Comparison of ENCODE assay signal across 6 cellular contexts in the genomic region with DNA sequence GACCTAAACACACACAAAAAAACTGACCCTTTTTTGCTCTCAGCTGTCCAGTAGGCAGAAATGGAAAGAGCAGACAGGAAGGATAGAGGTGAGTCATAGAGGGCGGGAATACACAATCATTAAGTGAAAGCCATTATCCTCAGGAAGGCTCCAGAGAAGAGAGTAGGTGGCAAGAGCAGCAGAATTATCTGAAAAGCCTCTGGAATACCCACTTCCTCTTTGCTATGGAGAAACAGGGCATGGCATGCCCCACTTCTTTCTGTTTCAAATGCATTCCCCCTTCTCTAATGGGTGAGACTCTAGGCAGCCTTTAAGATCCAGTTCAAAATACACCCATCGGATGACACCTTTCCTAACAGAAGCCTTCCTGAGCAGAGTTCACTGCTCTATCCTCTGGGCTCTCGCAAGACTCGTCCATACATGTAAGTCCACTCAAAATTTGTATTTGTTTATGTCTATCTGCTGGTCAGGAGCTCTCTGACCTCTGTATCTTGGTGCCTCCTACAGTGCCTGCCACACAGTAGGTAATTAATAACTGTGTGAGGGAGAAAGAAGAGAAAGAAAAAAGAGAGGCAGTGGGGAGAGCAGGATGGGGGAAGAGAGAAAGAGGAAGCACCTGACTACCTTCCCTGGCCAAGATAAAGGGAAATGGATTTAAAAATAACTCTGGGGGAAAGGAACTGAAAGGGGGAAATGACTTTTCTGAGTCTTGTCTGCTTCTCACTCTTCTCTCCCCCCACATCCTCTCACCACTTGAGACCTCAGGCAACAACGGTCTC. TPM values are rescaled to one million over a fixed set of nuclear protein-coding genes. Genes with fewer than 3 reads are reported as not detected.
DNase-seq lines count a peak whose midpoint lies in the region; ATAC-seq lines count a peak whose summit lies in the region.
"Had no signal": no experiment of that assay in that cellular context is flagged by ENCODE, and none has a peak within 500 bp of the region (broad histone marks: within the 10 kb centered on the region; RNA-seq: fewer than 3 reads in every experiment).

No MANE protein-coding gene starts in this region.

- ATAC-seq in GM19035 (IDR thresholded peaks at IDR 0.05; ENCODE audit: unreplicated experiment) (peak; percentile 63), HG03139 (IDR thresholded peaks at IDR 0.05; ENCODE audit: unreplicated experiment) (peak; percentile 46)

- peak overlapping the region; percentile 16 for H3K27ac ChIP-seq in mesenchymal stem cell (ENCODE audit: low read length, poor library complexity, severe bottlenecking)
- H3K27ac ChIP-seq: epithelial cell of prostate had no signal

- H3K4me3 ChIP-seq in mesenchymal stem cell (ENCODE audit: insufficient read depth in 1 of 2, low read depth in 1 of 2, low read length in 2 of 2) (no peak overlapping the region), HAP-1 (no peak overlapping the region)

- no peak overlapping the region for H2BK12ac ChIP-seq in mesenchymal stem cell (ENCODE audit: low read length in 2 of 2)

- H3K36me3 ChIP-seq in mesenchymal stem cell (ENCODE audit: control insufficient read depth in 1 of 2, insufficient read depth in 2 of 2, low read depth in 1 of 2, low read length in 2 of 2) (no peaks in the 10 kb centered on the region), HAP-1 (replicated peaks) (no peaks in the 10 kb centered on the region)

- DNase-seq in UCSD-AML1 (lab: John Stamatoyannopoulos, UW; ENCODE audit: unreplicated experiment) (peak; percentile 35), mesenchymal stem cell (peak; percentile 76), HAP-1 (ENCODE audit: low spot score in 2 of 2) (no peak)

- WGBS in mesenchymal stem cell, result 62% methylated on average over 3 of the region's 5 CpGs

- peak overlapping the region; percentile 61 for H4K8ac ChIP-seq in mesenchymal stem cell (ENCODE audit: low read length)

- no peak overlapping the region for H2AK5ac ChIP-seq in mesenchymal stem cell (ENCODE audit: low read length, severe bottlenecking)

- H3K4me1 ChIP-seq in mesenchymal stem cell (ENCODE audit: control insufficient read depth, insufficient read depth, low read depth, low read length) (peaks cover 3% of the 10 kb centered on the region), HAP-1 (peaks cover 6% of the 10 kb centered on the region)

- H3K4ac ChIP-seq in mesenchymal stem cell (ENCODE audit: low read depth in 1 of 2, low read length in 2 of 2), result peak overlapping the region; percentile 69 to 73

- H3K27me3 ChIP-seq in mesenchymal stem cell (ENCODE audit: control insufficient read depth in 1 of 2, insufficient read depth in 1 of 2, low read length in 2 of 2) (no peaks in the 10 kb centered on the region), HAP-1 (ENCODE audit: low read depth) (no peaks in the 10 kb centered on the region)

- H3K18ac ChIP-seq in mesenchymal stem cell (ENCODE audit: low read depth in 1 of 2, low read length in 2 of 2), result peak overlapping the region; percentile 21 to 56

- no peak overlapping the region for H2BK5ac ChIP-seq in mesenchymal stem cell (ENCODE audit: low read depth, low read length, poor library complexity, severe bottlenecking)

- no peak overlapping the region for H3K14ac ChIP-seq in mesenchymal stem cell (ENCODE audit: low read length in 2 of 2)

- no peak overlapping the region for H4K91ac ChIP-seq in mesenchymal stem cell (ENCODE audit: low read length)

- H3K9me3 ChIP-seq in mesenchymal stem cell (ENCODE audit: control insufficient read depth, low read length), result no peaks in the 10 kb centered on the region
- no peaks in the 10 kb centered on the region for H3K9me3 ChIP-seq in HAP-1

- no peak overlapping the region for H2BK15ac ChIP-seq in mesenchymal stem cell (ENCODE audit: low read depth, poor library complexity, severe bottlenecking)

- peak overlapping the region; percentile 47 for H2AFZ ChIP-seq in mesenchymal stem cell (ENCODE audit: low read depth, low read length)

- no peak overlapping the region for H3K23ac ChIP-seq in mesenchymal stem cell (ENCODE audit: low read length in 2 of 2)

- in situ Hi-C loops in HAP-1 (cut with MboI; ENCODE audit: low sequenced_read_pairs), result no loop called here

- H3K4me2 ChIP-seq in mesenchymal stem cell (ENCODE audit: low read length, poor library complexity, severe bottlenecking), result peak overlapping the region; percentile 14

- H2BK120ac ChIP-seq in mesenchymal stem cell (ENCODE audit: low read depth, low read length), result peak overlapping the region; percentile 9

- no peaks in the 10 kb centered on the region for H3K79me1 ChIP-seq in mesenchymal stem cell (replicated peaks; ENCODE audit: low read length, poor library complexity, severe bottlenecking)

- H3K9ac ChIP-seq in mesenchymal stem cell (ENCODE audit: low read length), result no peak overlapping the region

RNA-seq across cellular contexts. Expression of a gene that starts 8.5 kb away (rescaled TPM):
- 0.01 TPM for polyA plus RNA-seq in mesenchymal stem cell (2013, experiment 1 of 2)
- not detected for polyA plus RNA-seq in mesenchymal stem cell (2013, experiment 2 of 2)

RNA-seq across cellular contexts. Expression of a gene that starts 14.1 kb away (rescaled TPM):
- polyA plus RNA-seq in mesenchymal stem cell (2013, experiment 1 of 2), result 10.7 TPM
- 11.1 TPM for polyA plus RNA-seq in mesenchymal stem cell (2013, experiment 2 of 2)

RNA-seq across cellular contexts. Expression of a gene that starts 27.2 kb away (rescaled TPM):
- 15.2 TPM for polyA plus RNA-seq in mesenchymal stem cell (2013, experiment 1 of 2)
- 14.4 TPM for polyA plus RNA-seq in mesenchymal stem cell (2013, experiment 2 of 2)

RNA-seq across cellular contexts. Expression of a gene that starts 27.6 kb away (rescaled TPM):
- 255 TPM for polyA plus RNA-seq in mesenchymal stem cell (2013, experiment 1 of 2)
- polyA plus RNA-seq in mesenchymal stem cell (2013, experiment 2 of 2), result 251 TPM

RNA-seq across cellular contexts. Expression of a gene that starts 33.8 kb away (rescaled TPM):
- polyA plus RNA-seq in mesenchymal stem cell (2013, experiment 1 of 2), result 40.3 TPM
- polyA plus RNA-seq in mesenchymal stem cell (2013, experiment 2 of 2), result 38.7 TPM

Comparison
In these comparisons a context has a peak if more than half of its experiments do, and no peak if none do; other contexts are left out.
1. DNase-seq: peak in UCSD-AML1 (single experiment) and mesenchymal stem cell (single experiment); none in HAP-1 (0 of 2).